Comparison of ENCODE assay signal across 17 cellular contexts in genomic region chr6:122692175-122692598, GRCh38.
A peak's percentile ranks its signal among the peaks of the same experiment; 100 is the strongest.
DNase-seq lines count a peak whose midpoint lies in the region; ATAC-seq and TF ChIP-seq lines count a peak whose summit lies in the region.
"Had no signal": no experiment of that assay in that cellular context is flagged by ENCODE, and none has a peak within 500 bp of the region (broad histone marks: within the 10 kb centered on the region; RNA-seq: fewer than 3 reads in every experiment).

No MANE protein-coding gene starts in this region.

- H2BK12ac ChIP-seq in trophoblast cell (ENCODE audit: low read length), result peak overlapping the region; percentile 8

- peaks cover 6% of the 10 kb centered on the region for H3K79me1 ChIP-seq in trophoblast cell (ENCODE audit: low read length)

- WGBS in trophoblast cell (ENCODE audit: extremely low coverage, insufficient coverage, insufficient read length), result no CpG with 5 or more reads among the region's 3 CpGs

- H3K4ac ChIP-seq in trophoblast cell (ENCODE audit: low read depth, low read length), result no peak overlapping the region

- H3K4me1 ChIP-seq in PC-9 (replicated peaks; ENCODE audit: insufficient read depth) (peaks cover 42% of the 10 kb centered on the region), trophoblast cell (ENCODE audit: control insufficient read depth in 1 of 2, insufficient read depth in 2 of 2, low read length in 2 of 2) (peaks cover 9 to 17% of the 10 kb centered on the region in 2 experiments), HAP-1 (peaks cover 19% of the 10 kb centered on the region)

- H4K8ac ChIP-seq in trophoblast cell (ENCODE audit: low read depth, low read length), result no peak overlapping the region

- H3K4me3 ChIP-seq in PC-9 (no peak overlapping the region), trophoblast cell (ENCODE audit: low read depth, low read length) (no peak overlapping the region), HAP-1 (no peak overlapping the region)

- H3K9ac ChIP-seq in trophoblast cell (ENCODE audit: low read length), result no peak overlapping the region
- H3K9ac ChIP-seq: SK-N-SH had no signal

- no peaks in the 10 kb centered on the region for H3K36me3 ChIP-seq in PC-9 (ENCODE audit: low read depth)
- no peaks in the 10 kb centered on the region for H3K36me3 ChIP-seq in trophoblast cell (ENCODE audit: control insufficient read depth in 1 of 2, insufficient read depth in 2 of 2, low read length in 2 of 2)
- H3K36me3 ChIP-seq in HAP-1 (replicated peaks), result no peaks in the 10 kb centered on the region

- no peak overlapping the region for H3K18ac ChIP-seq in trophoblast cell (ENCODE audit: low read length)

- H3K27ac ChIP-seq in PC-9 (peak overlapping the region; percentile 28; the same call in 1 of the 2 replicates), trophoblast cell (ENCODE audit: low read depth, low read length) (peak overlapping the region; percentile 67)

- 0 out of 2 replicates have a peak, but pooled peaks cover 2% of the 10 kb centered on the region for H3K9me2 ChIP-seq in PC-9 (ENCODE audit: insufficient read depth)
- H3K9me2 ChIP-seq: SK-N-SH had no signal

- 0 out of 2 replicates have a peak overlapping the region, but pooled peaks have one; percentile 9 for H3K4me2 ChIP-seq in PC-9
- H3K4me2 ChIP-seq in trophoblast cell (ENCODE audit: low read length), result no peak overlapping the region
- H3K4me2 ChIP-seq: SK-N-SH had no signal

- POLR2A ChIA-PET in PC-9 (lab: Charles Lee; ENCODE audit: unreplicated experiment), result no interaction called here

- H2BK120ac ChIP-seq in trophoblast cell (ENCODE audit: insufficient read depth, low read length, poor library complexity), result peak overlapping the region; percentile 31

- DNase-seq in ELR (ENCODE audit: low read depth), result peak; percentile 64
- DNase-seq in PC-9, result peak; percentile 18 to 74
- peak; percentile 64 for DNase-seq in fibroblast of gingiva (ENCODE audit: low read depth)
- peak; percentile 13 to 34 for DNase-seq in trophoblast cell
- DNase-seq in HAP-1 (ENCODE audit: low spot score in 2 of 2), result no peak
- DNase-seq in NCI-H526 (lab: John Stamatoyannopoulos, UW), result no peak
- no peak for DNase-seq in NCI-H146 (lab: John Stamatoyannopoulos, UW)
- DNase-seq: activated gamma-delta T cell; CD4-positive, alpha-beta T cell; central memory CD4-positive, alpha-beta T cell; GF-D8; KG1; NCI-H1436 treated with DMSO at 0.1 percent for 48 hours; NCI-H446 treated with DMSO at 0.1 percent for 48 hours; SK-N-SH had no signal

- ATAC-seq in GM18868 (IDR thresholded peaks at IDR 0.05; ENCODE audit: unreplicated experiment), result no peak
- ATAC-seq: natural killer cell treated with Interleukin-12 subunit alpha and Interleukin-12 subunit beta and Interleukin-15 and Interleukin-18, amount 100 ng/mL, for 72 hours had no signal

- H3K9me3 ChIP-seq in PC-9 (ENCODE audit: insufficient read depth, low read depth) (peaks cover 6% of the 10 kb centered on the region; the same call in 1 of the 2 replicates), trophoblast cell (ENCODE audit: insufficient read depth, low read depth, low read length) (no peaks in the 10 kb centered on the region), HAP-1 (no peaks in the 10 kb centered on the region)

- no peak overlapping the region for H2AK5ac ChIP-seq in trophoblast cell (ENCODE audit: low read length)

- H2AFZ ChIP-seq in PC-9 (0 out of 2 replicates have a peak overlapping the region, but pooled peaks have one; percentile 18), trophoblast cell (ENCODE audit: insufficient read depth, low read length, poor library complexity) (no peak overlapping the region)

- no peak for TF ChIP-seq CTCF in PC-9 (conservative IDR thresholded peaks at IDR 0.05)

- H3F3A ChIP-seq in PC-9 (ENCODE audit: insufficient read depth, low read depth), result peaks cover 18% of the 10 kb centered on the region

- no peaks in the 10 kb centered on the region for H3K79me2 ChIP-seq in PC-9 (ENCODE audit: low read depth)
- H3K79me2 ChIP-seq in trophoblast cell (ENCODE audit: control insufficient read depth, insufficient read depth, low read length, poor library complexity), result no peaks in the 10 kb centered on the region

- no peak overlapping the region for H3K23ac ChIP-seq in trophoblast cell (ENCODE audit: low read length)

- H4K91ac ChIP-seq in trophoblast cell (ENCODE audit: low read depth, low read length), result peak overlapping the region; percentile 80

- no peaks in the 10 kb centered on the region for H3K27me3 ChIP-seq in PC-9 (ENCODE audit: insufficient read depth, low read depth)
- no peaks in the 10 kb centered on the region for H3K27me3 ChIP-seq in trophoblast cell (ENCODE audit: insufficient read depth, low read length)
- no peaks in the 10 kb centered on the region for H3K27me3 ChIP-seq in HAP-1 (ENCODE audit: low read depth)

- H2BK5ac ChIP-seq in trophoblast cell (ENCODE audit: low read depth, low read length, poor library complexity), result peak overlapping the region; percentile 16

- in situ Hi-C loops in HAP-1 (cut with MboI; ENCODE audit: low sequenced_read_pairs), result no loop called here

- intact Hi-C loops in PC-9 (cut with micrococcal nuclease; ENCODE audit: unreplicated experiment), result no loop called here

- H3K14ac ChIP-seq in trophoblast cell (ENCODE audit: low read length), result peak overlapping the region; percentile 31

- H4K12ac ChIP-seq in trophoblast cell (ENCODE audit: low read depth, low read length), result no peak overlapping the region

- no TSS peak for BruUV-seq in PC-9 (replicated peaks; lab: Mats Ljungman, UMichigan)

- H4K20me1 ChIP-seq in PC-9 (ENCODE audit: insufficient read depth), result no peaks in the 10 kb centered on the region

- CTCF ChIA-PET in PC-9 (lab: Charles Lee), result no interaction called here

Comparison
In these comparisons a context has a peak if more than half of its experiments do, and no peak if none do; other contexts are left out.
1. DNase-seq: peak in ELR (single experiment), PC-9 (2 of 2), fibroblast of gingiva (single experiment) and trophoblast cell (2 of 2); none in HAP-1 (0 of 2), NCI-H526 (0 of 2) and NCI-H146 (single experiment).